In the genomic region with DNA sequence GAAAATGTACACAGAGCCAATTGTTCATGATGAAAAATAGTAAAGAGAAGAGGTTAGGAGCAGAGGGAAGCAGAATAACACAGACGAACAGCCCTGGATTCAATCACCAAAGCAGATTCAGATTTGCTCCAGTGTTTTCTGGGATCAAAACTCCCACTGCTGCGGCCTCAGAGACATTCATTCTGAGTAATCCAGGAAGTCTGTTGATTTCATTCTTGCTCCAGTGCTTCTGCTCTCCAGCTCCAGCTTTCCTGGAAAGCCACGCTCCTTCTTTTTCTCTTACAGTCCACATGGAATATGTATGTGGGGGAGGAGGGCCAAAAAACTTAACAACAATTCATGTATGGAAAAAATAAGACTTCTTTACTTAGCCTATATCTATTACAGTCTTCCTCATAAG, we compare ENCODE assay signal across 24 cellular contexts. TPM values are rescaled to one million over a fixed set of nuclear protein-coding genes. Genes with fewer than 3 reads are reported as not detected.
DNase-seq lines count a peak whose midpoint lies in the region; ATAC-seq, FAIRE-seq and TF ChIP-seq lines count a peak whose summit lies in the region.
"Had no signal": no experiment of that assay in that cellular context is flagged by ENCODE, and none has a peak within 500 bp of the region (broad histone marks: within the 10 kb centered on the region; RNA-seq: fewer than 3 reads in every experiment).

No MANE protein-coding gene starts in this region.

- H2BK15ac ChIP-seq in mesendoderm (replicated peaks; ENCODE audit: low read depth), result no peak overlapping the region

- H3K27ac Mint-ChIP-seq in GM23338 (no peak overlapping the region), astrocyte (ENCODE audit: unreplicated experiment) (no peak overlapping the region)
- H3K27ac Mint-ChIP-seq: activated B cell treated with CpG ODN at 0.5 μM for 24 hours; activated CD8-positive, alpha-beta T cell treated with anti-CD3 and anti-CD28 coated beads for 36 hours; B cell; type B pancreatic cell had no signal

- no peak overlapping the region for H3K23ac ChIP-seq in mesendoderm (ENCODE audit: low read length)

- TF ChIP-seq CTCF in GM23338 (conservative IDR thresholded peaks at IDR 0.05; ENCODE audit: low read depth in 2 of 2) (no peak), astrocyte (IDR thresholded peaks at IDR 0.05; ENCODE audit: insufficient read depth, low read depth, low read length) (no peak), hepatocyte (IDR thresholded peaks at IDR 0.05; ENCODE audit: poor library complexity) (no peak), smooth muscle cell (IDR thresholded peaks at IDR 0.05; ENCODE audit: borderline replicate concordance, insufficient read depth, poor library complexity, severe bottlenecking) (no peak), Peyer's patch (IDR thresholded peaks at IDR 0.05) (no peak)

- FAIRE-seq in astrocyte (lab: Jason Lieb, UNC), result no peak
- FAIRE-seq: GM18507 had no signal

- H3K9ac ChIP-seq in astrocyte (ENCODE audit: low read length) (no peak overlapping the region), smooth muscle cell (ENCODE audit: low read depth) (no peak overlapping the region), mesendoderm (ENCODE audit: low read length) (no peak overlapping the region)

- H3K36me3 ChIP-seq in GM23338 (ENCODE audit: insufficient read depth), result peaks cover 2% of the 10 kb centered on the region; the same call in 1 of the 2 replicates
- H3K36me3 ChIP-seq in astrocyte (ENCODE audit: insufficient read depth, low read length), result no peaks in the 10 kb centered on the region
- H3K36me3 ChIP-seq in hepatocyte (replicated peaks; ENCODE audit: insufficient read depth, low read depth), result no peaks in the 10 kb centered on the region
- no peaks in the 10 kb centered on the region for H3K36me3 ChIP-seq in smooth muscle cell (ENCODE audit: low read depth)
- no peaks in the 10 kb centered on the region for H3K36me3 ChIP-seq in mesendoderm (ENCODE audit: control insufficient read depth, insufficient read depth, low read length)
- H3K36me3 ChIP-seq in Peyer's patch, result no peaks in the 10 kb centered on the region
- H3K36me3 ChIP-seq: spleen, stomach had no signal

- H2AFZ ChIP-seq in GM23338 (peak overlapping the region; percentile 82; the same call in 1 of the 2 replicates), astrocyte (ENCODE audit: low read depth, low read length) (no peak overlapping the region), hepatocyte (no peak overlapping the region), smooth muscle cell (ENCODE audit: low read depth) (peak overlapping the region; percentile 31)

- H3K4ac ChIP-seq in mesendoderm (ENCODE audit: low read depth, low read length), result no peak overlapping the region

- no peaks in the 10 kb centered on the region for H4K20me1 ChIP-seq in GM23338 (replicated peaks; ENCODE audit: insufficient read depth)
- no peaks in the 10 kb centered on the region for H4K20me1 ChIP-seq in astrocyte (ENCODE audit: insufficient read depth, low read length)
- no peaks in the 10 kb centered on the region for H4K20me1 ChIP-seq in hepatocyte (ENCODE audit: insufficient read depth, poor library complexity, severe bottlenecking)
- no peaks in the 10 kb centered on the region for H4K20me1 ChIP-seq in smooth muscle cell (ENCODE audit: low read depth)

- H3K9me2 ChIP-seq in GM23338 (ENCODE audit: insufficient read depth) (peaks cover 9% of the 10 kb centered on the region; the same call in 1 of the 2 replicates), hepatocyte (replicated peaks; ENCODE audit: insufficient read depth) (no peaks in the 10 kb centered on the region)

- ATAC-seq in GM23338 (no peak), GM21529 (IDR thresholded peaks at IDR 0.05; ENCODE audit: unreplicated experiment) (no peak)
- ATAC-seq: activated CD8-positive, alpha-beta T cell treated with anti-CD3 and anti-CD28 coated beads for 36 hours had no signal

- H2BK5ac ChIP-seq in mesendoderm (ENCODE audit: low read length), result no peak overlapping the region

- H3K56ac ChIP-seq in mesendoderm (ENCODE audit: low read length), result no peak overlapping the region

- H3K4me1 Mint-ChIP-seq in GM23338, result peaks cover 4% of the 10 kb centered on the region; the same call in 2 of the 3 replicates
- peaks cover 8% of the 10 kb centered on the region for H3K4me1 Mint-ChIP-seq in astrocyte (ENCODE audit: low read depth, unreplicated experiment)
- H3K4me1 Mint-ChIP-seq: activated B cell treated with CpG ODN at 0.5 μM for 24 hours, B cell had no signal

- H3K18ac ChIP-seq in mesendoderm (ENCODE audit: low read length), result no peak overlapping the region

- no peak for DNase-seq in GM23338 (ENCODE audit: low spot score)
- DNase-seq in astrocyte (ENCODE audit: low read depth), result peak; percentile 71
- DNase-seq in hepatocyte (ENCODE audit: low spot score), result peak; percentile 10
- no peak for DNase-seq in smooth muscle cell (lab: John Stamatoyannopoulos, UW; ENCODE audit: unreplicated experiment)
- no peak for DNase-seq in COLO829 (ENCODE audit: low spot score)
- DNase-seq in mesendoderm, result no peak
- no peak for DNase-seq in Peyer's patch
- DNase-seq: activated B cell treated with CpG ODN at 0.5 μM for 24 hours; activated CD8-positive, alpha-beta T cell treated with anti-CD3 and anti-CD28 coated beads for 36 hours; activated naive CD4-positive, alpha-beta T cell treated with Interleukin-2 at 50 U/mL for 16 hours; activated T-cell treated with anti-CD3 and anti-CD28 coated beads, Interleukin-2, amount 50 U/mL, for 1 hour; Caco-2; NCI-H1105; NCI-H2107; NCI-H524; nucleus accumbens; RPMI8226; spleen; stimulated activated CD4-positive, alpha-beta T cell treated with anti-CD3 and anti-CD28 coated beads, Interleukin-4, amount 100 ng/mL, for 24 hours; stomach had no signal

- H3K9me3 ChIP-seq in astrocyte (ENCODE audit: insufficient read depth, low read depth, low read length) (no peaks in the 10 kb centered on the region), hepatocyte (ENCODE audit: low read depth) (no peaks in the 10 kb centered on the region), smooth muscle cell (replicated peaks; ENCODE audit: low read depth) (no peaks in the 10 kb centered on the region), Peyer's patch (no peaks in the 10 kb centered on the region)
- H3K9me3 ChIP-seq: Caco-2 had no signal

- H3K27ac ChIP-seq in GM23338 (ENCODE audit: low read depth), result no peak overlapping the region
- H3K27ac ChIP-seq in astrocyte (ENCODE audit: low read depth, low read length), result peak overlapping the region; percentile 21
- H3K27ac ChIP-seq in hepatocyte, result no peak overlapping the region
- peak overlapping the region; percentile 50 for H3K27ac ChIP-seq in smooth muscle cell (ENCODE audit: low read depth)
- H3K27ac ChIP-seq in mesendoderm (ENCODE audit: low read depth, low read length), result no peak overlapping the region
- H3K27ac ChIP-seq in Peyer's patch, result no peak overlapping the region
- H3K27ac ChIP-seq: spleen, stomach had no signal

- H3F3A ChIP-seq in GM23338 (replicated peaks; ENCODE audit: low read depth) (no peaks in the 10 kb centered on the region), smooth muscle cell (ENCODE audit: low read depth) (no peaks in the 10 kb centered on the region)

- H3K4me3 Mint-ChIP-seq in GM23338, result no peak overlapping the region
- no peak overlapping the region for H3K4me3 Mint-ChIP-seq in astrocyte (ENCODE audit: unreplicated experiment)
- H3K4me3 Mint-ChIP-seq: activated B cell treated with CpG ODN at 0.5 μM for 24 hours; activated CD8-positive, alpha-beta T cell treated with anti-CD3 and anti-CD28 coated beads for 36 hours; B cell; type B pancreatic cell had no signal

- H3K79me2 ChIP-seq in GM23338 (replicated peaks; ENCODE audit: insufficient read depth), result no peaks in the 10 kb centered on the region
- no peaks in the 10 kb centered on the region for H3K79me2 ChIP-seq in astrocyte (ENCODE audit: insufficient read depth, low read length)
- H3K79me2 ChIP-seq in hepatocyte, result no peaks in the 10 kb centered on the region
- no peaks in the 10 kb centered on the region for H3K79me2 ChIP-seq in smooth muscle cell (ENCODE audit: low read depth)
- no peaks in the 10 kb centered on the region for H3K79me2 ChIP-seq in mesendoderm (ENCODE audit: control insufficient read depth, insufficient read depth, low read length)

- H3K27me3 Mint-ChIP-seq in GM23338 (ENCODE audit: insufficient read depth, low read depth, poor library complexity), result peaks cover 3% of the 10 kb centered on the region
- H3K27me3 Mint-ChIP-seq in astrocyte (ENCODE audit: low read depth, unreplicated experiment), result peaks cover 1% of the 10 kb centered on the region

- H3K4me1 ChIP-seq in GM23338 (ENCODE audit: insufficient read depth) (peaks cover 7% of the 10 kb centered on the region; the same call in 1 of the 2 replicates), astrocyte (ENCODE audit: insufficient read depth, low read length) (peaks cover 13% of the 10 kb centered on the region), hepatocyte (ENCODE audit: insufficient read depth) (no peaks in the 10 kb centered on the region), smooth muscle cell (ENCODE audit: low read depth) (peaks cover 11% of the 10 kb centered on the region), mesendoderm (ENCODE audit: control insufficient read depth, low read depth, low read length) (no peaks in the 10 kb centered on the region), Peyer's patch (no peaks in the 10 kb centered on the region)
- H3K4me1 ChIP-seq: Caco-2, spleen, stomach had no signal

- H3K36me3 Mint-ChIP-seq in GM23338 (ENCODE audit: low read depth) (0 out of 3 replicates have a peak, but pooled peaks cover 4% of the 10 kb centered on the region), astrocyte (ENCODE audit: low read depth, unreplicated experiment) (no peaks in the 10 kb centered on the region)
- H3K36me3 Mint-ChIP-seq: type B pancreatic cell had no signal

- H2BK120ac ChIP-seq in mesendoderm (ENCODE audit: low read depth, low read length), result no peak overlapping the region

- H3K79me1 ChIP-seq in mesendoderm (ENCODE audit: low read length), result no peaks in the 10 kb centered on the region

- 71% methylated on average over 3 of the region's 3 CpGs for WGBS in hepatocyte (ENCODE audit: low lambda C conversion rate, missing lambda C conversion rate)
- 24% methylated on average over 3 of the region's 3 CpGs for WGBS in smooth muscle cell (ENCODE audit: low lambda C conversion rate)
- no CpG with 5 or more reads among the region's 3 CpGs for WGBS in mesendoderm (ENCODE audit: extremely low coverage, insufficient coverage, low lambda C conversion rate)

- H2AK5ac ChIP-seq in mesendoderm (ENCODE audit: low read length), result no peak overlapping the region

- H3K4me2 ChIP-seq in GM23338 (no peak overlapping the region), astrocyte (ENCODE audit: low read length) (peak overlapping the region; percentile 48), hepatocyte (no peak overlapping the region), smooth muscle cell (peak overlapping the region; percentile 75), mesendoderm (ENCODE audit: low read length) (no peak overlapping the region)

- H3K4me3 ChIP-seq in GM23338 (no peak overlapping the region), astrocyte (ENCODE audit: insufficient read depth, low read depth, low read length) (no peak overlapping the region), hepatocyte (no peak overlapping the region), smooth muscle cell (no peak overlapping the region), mesendoderm (ENCODE audit: low read length) (no peak overlapping the region), Peyer's patch (no peak overlapping the region)
- H3K4me3 ChIP-seq: spleen, stomach had no signal

- no peaks in the 10 kb centered on the region for H3K27me3 ChIP-seq in GM23338 (ENCODE audit: insufficient read depth)
- no peaks in the 10 kb centered on the region for H3K27me3 ChIP-seq in astrocyte (ENCODE audit: insufficient read depth, low read length)
- no peaks in the 10 kb centered on the region for H3K27me3 ChIP-seq in hepatocyte
- H3K27me3 ChIP-seq in smooth muscle cell (ENCODE audit: low read depth), result no peaks in the 10 kb centered on the region
- no peaks in the 10 kb centered on the region for H3K27me3 ChIP-seq in mesendoderm (ENCODE audit: insufficient read depth, low read length, poor library complexity)
- H3K27me3 ChIP-seq in Peyer's patch, result no peaks in the 10 kb centered on the region
- H3K27me3 ChIP-seq: spleen, stomach had no signal

- no peak for TF ChIP-seq POLR2A in Peyer's patch (IDR thresholded peaks at IDR 0.05)

- no peak overlapping the region for H4K8ac ChIP-seq in mesendoderm (ENCODE audit: low read depth, low read length)

- peaks cover 6% of the 10 kb centered on the region; the same call in 1 of the 3 replicates for H3K9me3 Mint-ChIP-seq in GM23338
- peaks cover 3% of the 10 kb centered on the region for H3K9me3 Mint-ChIP-seq in astrocyte (ENCODE audit: unreplicated experiment)

- H4K5ac ChIP-seq in mesendoderm (ENCODE audit: low read length), result no peak overlapping the region

RNA-seq across cellular contexts. Expression of a gene that starts 26.5 kb away (rescaled TPM):
- total RNA-seq in GM23338 (2014; rRNA removed; shearing (Covaris generic)), result 32.3 and 33.0 TPM in 2 replicates
- 12.6 TPM in 2 replicates for polyA plus RNA-seq in GM23338 (2016; fragmentation: Nextera tagmentation; extraction: Ambion mirVana)
- 15.3 and 18.0 TPM in 2 replicates for total RNA-seq in astrocyte
- 11.7 and 13.4 TPM in 2 replicates for total RNA-seq in hepatocyte
- polyA plus RNA-seq in hepatocyte, result 7.0 and 8.0 TPM in 2 replicates
- total RNA-seq in smooth muscle cell, result 19.5 and 23.3 TPM in 2 replicates
- 15.3 and 16.1 TPM in 2 replicates for polyA plus RNA-seq in smooth muscle cell
- polyA plus RNA-seq in mesendoderm (2013, experiment 1 of 2), result 14.8 TPM
- polyA plus RNA-seq in mesendoderm (2013, experiment 2 of 2), result 14.6 TPM
- 10 to 100 TPM in 1 of 4 donors, 1 to 10 TPM in 3; 3.0 to 37.1 (median 4.6) TPM for total RNA-seq in Peyer's patch
- total RNA-seq: Caco-2 had no signal

Comparison
In these comparisons a context has a peak if more than half of its experiments do, and no peak if none do; other contexts are left out.
1. DNase-seq: peak in astrocyte (single experiment) and hepatocyte (single experiment); none in GM23338 (single experiment), smooth muscle cell (single experiment), COLO829 (single experiment), mesendoderm (single experiment) and Peyer's patch (0 of 3).
2. H2AFZ ChIP-seq: peak in GM23338 (single experiment) and smooth muscle cell (single experiment); none in astrocyte (single experiment) and hepatocyte (single experiment).
3. H3K27ac ChIP-seq: peak in astrocyte (single experiment) and smooth muscle cell (single experiment); none in GM23338 (single experiment), hepatocyte (single experiment), mesendoderm (single experiment) and Peyer's patch (0 of 4).
4. H3K4me2 ChIP-seq: peak in astrocyte (single experiment) and smooth muscle cell (single experiment); none in GM23338 (single experiment), hepatocyte (single experiment) and mesendoderm (single experiment).